In the genomic region with DNA sequence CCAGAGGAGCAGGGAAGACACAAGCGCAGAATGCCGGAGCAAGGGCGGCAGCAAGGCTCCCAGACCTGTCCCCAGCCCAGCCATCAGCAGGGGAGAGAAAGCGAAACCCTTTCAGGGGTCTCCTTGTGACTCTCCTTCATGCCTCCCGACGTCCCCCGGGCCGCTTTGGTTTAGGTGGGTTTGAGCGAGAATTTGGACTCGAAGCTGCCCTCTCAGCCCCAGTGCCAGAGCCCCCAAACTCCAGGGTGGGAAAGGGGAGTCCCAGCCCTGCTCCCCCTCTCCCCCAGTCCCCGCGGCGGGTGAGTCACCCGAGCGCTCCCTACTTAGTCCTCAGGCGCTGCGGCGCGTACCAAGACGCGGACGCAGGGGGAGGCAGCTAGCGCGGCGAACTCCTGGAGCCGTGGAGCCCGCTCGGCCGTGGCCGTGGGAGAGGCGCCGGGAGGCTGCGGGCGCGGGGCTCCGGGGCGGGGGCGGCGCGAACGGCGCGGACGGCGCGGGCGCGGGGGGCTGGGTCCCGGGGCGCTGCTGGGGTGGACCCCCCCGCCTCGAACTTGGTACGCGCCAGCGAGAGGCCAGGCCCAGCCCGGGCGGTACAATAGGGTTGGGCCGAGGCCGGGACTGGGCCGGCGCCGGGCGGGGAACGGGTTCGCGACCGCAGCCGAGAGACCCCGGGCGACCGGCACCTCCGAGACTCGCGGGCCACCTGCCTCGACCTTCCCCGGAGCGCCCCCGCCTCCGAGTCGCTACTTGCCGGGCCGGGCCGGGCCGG, we compare ENCODE assay signal across 1 cellular context.
TF ChIP-seq lines count a peak whose summit lies in the region.

A gene (plus strand): TSS at position 601 of the 769 bp plus-strand sequence. CDS start 258 bp downstream, outside the sequence.

TF ChIP-seq in HepG2, 621 proteins besides CTCF, POLR2A, EP300 and RAD21 (continued from another document and continues in another):
- TF ChIP-seq, protein P1, sequence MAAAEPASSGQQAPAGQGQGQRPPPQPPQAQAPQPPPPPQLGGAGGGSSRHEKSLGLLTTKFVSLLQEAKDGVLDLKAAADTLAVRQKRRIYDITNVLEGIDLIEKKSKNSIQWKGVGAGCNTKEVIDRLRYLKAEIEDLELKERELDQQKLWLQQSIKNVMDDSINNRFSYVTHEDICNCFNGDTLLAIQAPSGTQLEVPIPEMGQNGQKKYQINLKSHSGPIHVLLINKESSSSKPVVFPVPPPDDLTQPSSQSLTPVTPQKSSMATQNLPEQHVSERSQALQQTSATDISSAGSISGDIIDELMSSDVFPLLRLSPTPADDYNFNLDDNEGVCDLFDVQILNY (CRISPR knock-in tag; conservative IDR thresholded peaks at IDR 0.05) = no peak
- TF ChIP-seq, protein P2, sequence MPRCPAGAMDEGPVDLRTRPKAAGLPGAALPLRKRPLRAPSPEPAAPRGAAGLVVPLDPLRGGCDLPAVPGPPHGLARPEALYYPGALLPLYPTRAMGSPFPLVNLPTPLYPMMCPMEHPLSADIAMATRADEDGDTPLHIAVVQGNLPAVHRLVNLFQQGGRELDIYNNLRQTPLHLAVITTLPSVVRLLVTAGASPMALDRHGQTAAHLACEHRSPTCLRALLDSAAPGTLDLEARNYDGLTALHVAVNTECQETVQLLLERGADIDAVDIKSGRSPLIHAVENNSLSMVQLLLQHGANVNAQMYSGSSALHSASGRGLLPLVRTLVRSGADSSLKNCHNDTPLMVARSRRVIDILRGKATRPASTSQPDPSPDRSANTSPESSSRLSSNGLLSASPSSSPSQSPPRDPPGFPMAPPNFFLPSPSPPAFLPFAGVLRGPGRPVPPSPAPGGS (CRISPR knock-in tag; IDR thresholded peaks at IDR 0.05) = no peak
- TF ChIP-seq, protein P3, sequence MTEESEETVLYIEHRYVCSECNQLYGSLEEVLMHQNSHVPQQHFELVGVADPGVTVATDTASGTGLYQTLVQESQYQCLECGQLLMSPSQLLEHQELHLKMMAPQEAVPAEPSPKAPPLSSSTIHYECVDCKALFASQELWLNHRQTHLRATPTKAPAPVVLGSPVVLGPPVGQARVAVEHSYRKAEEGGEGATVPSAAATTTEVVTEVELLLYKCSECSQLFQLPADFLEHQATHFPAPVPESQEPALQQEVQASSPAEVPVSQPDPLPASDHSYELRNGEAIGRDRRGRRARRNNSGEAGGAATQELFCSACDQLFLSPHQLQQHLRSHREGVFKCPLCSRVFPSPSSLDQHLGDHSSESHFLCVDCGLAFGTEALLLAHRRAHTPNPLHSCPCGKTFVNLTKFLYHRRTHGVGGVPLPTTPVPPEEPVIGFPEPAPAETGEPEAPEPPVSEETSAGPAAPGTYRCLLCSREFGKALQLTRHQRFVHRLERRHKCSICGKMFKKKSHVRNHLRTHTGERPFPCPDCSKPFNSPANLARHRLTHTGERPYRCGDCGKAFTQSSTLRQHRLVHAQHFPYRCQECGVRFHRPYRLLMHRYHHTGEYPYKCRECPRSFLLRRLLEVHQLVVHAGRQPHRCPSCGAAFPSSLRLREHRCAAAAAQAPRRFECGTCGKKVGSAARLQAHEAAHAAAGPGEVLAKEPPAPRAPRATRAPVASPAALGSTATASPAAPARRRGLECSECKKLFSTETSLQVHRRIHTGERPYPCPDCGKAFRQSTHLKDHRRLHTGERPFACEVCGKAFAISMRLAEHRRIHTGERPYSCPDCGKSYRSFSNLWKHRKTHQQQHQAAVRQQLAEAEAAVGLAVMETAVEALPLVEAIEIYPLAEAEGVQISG (CRISPR knock-in tag; IDR thresholded peaks at IDR 0.05) = peak; percentile 43
- TF ChIP-seq, protein P4, sequence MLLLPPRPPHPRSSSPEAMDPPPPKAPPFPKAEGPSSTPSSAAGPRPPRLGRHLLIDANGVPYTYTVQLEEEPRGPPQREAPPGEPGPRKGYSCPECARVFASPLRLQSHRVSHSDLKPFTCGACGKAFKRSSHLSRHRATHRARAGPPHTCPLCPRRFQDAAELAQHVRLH (CRISPR knock-in tag; IDR thresholded peaks at IDR 0.05; ENCODE audit: borderline replicate concordance, low read depth) = no peak
- 0 out of 2 replicates have a peak, but pooled peaks have one; percentile 19 for TF ChIP-seq ZNF598 (CRISPR knock-in tag; IDR thresholded peaks at IDR 0.05; ENCODE audit: borderline replicate concordance)
- TF ChIP-seq BORCS8-MEF2B (CRISPR knock-in tag; IDR thresholded peaks at IDR 0.05) = 0 out of 2 replicates have a peak, but pooled peaks have one; percentile 34
- 0 out of 2 replicates have a peak, but pooled peaks have one; percentile 42 for TF ChIP-seq SAP130 (CRISPR knock-in tag; IDR thresholded peaks at IDR 0.05; ENCODE audit: low read depth)
- peak; percentile 88 for TF ChIP-seq POLR2G (IDR thresholded peaks at IDR 0.05; ENCODE audit: low read depth, low read length)
- TF ChIP-seq ZNF510 (CRISPR knock-in tag; IDR thresholded peaks at IDR 0.05; ENCODE audit: low read depth) = 0 out of 2 replicates have a peak, but pooled peaks have one; percentile 16
- TF ChIP-seq MEF2D (CRISPR knock-in tag; IDR thresholded peaks at IDR 0.05) = 0 out of 2 replicates have a peak, but pooled peaks have one; percentile 49
- TF ChIP-seq SRY (CRISPR knock-in tag; IDR thresholded peaks at IDR 0.05) = no peak
- TF ChIP-seq ZMYM4 (CRISPR knock-in tag; IDR thresholded peaks at IDR 0.05) = peak; percentile 15; the same call in 1 of the 2 replicates
- no peak for TF ChIP-seq ZEB1 (IDR thresholded peaks at IDR 0.05; ENCODE audit: insufficient replicate concordance, low read depth)
- no peak for TF ChIP-seq PHB2 (IDR thresholded peaks at IDR 0.05; ENCODE audit: partially characterized antibody)
- 0 out of 2 replicates have a peak, but pooled peaks have one; percentile 12 for TF ChIP-seq ZNF121 (CRISPR knock-in tag; IDR thresholded peaks at IDR 0.05)
- TF ChIP-seq FOSL1 (CRISPR knock-in tag; IDR thresholded peaks at IDR 0.05; ENCODE audit: borderline replicate concordance) = peak; percentile 77
- 0 out of 2 replicates have a peak, but pooled peaks have one; percentile 11 for TF ChIP-seq IRF2 (CRISPR knock-in tag; IDR thresholded peaks at IDR 0.05)
- no peak; the same call in 1 of the 2 replicates for TF ChIP-seq THAP11 (CRISPR knock-in tag; IDR thresholded peaks at IDR 0.05)
- peak; percentile 71 for TF ChIP-seq RBFOX2 (IDR thresholded peaks at IDR 0.05; ENCODE audit: low read depth, low read length)
- TF ChIP-seq, protein P5, sequence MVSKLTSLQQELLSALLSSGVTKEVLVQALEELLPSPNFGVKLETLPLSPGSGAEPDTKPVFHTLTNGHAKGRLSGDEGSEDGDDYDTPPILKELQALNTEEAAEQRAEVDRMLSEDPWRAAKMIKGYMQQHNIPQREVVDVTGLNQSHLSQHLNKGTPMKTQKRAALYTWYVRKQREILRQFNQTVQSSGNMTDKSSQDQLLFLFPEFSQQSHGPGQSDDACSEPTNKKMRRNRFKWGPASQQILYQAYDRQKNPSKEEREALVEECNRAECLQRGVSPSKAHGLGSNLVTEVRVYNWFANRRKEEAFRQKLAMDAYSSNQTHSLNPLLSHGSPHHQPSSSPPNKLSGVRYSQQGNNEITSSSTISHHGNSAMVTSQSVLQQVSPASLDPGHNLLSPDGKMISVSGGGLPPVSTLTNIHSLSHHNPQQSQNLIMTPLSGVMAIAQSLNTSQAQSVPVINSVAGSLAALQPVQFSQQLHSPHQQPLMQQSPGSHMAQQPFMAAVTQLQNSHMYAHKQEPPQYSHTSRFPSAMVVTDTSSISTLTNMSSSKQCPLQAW (CRISPR knock-in tag; IDR thresholded peaks at IDR 0.05) = 0 out of 2 replicates have a peak, but pooled peaks have one; percentile 20
- TF ChIP-seq KLF16 (CRISPR knock-in tag; IDR thresholded peaks at IDR 0.05) = 0 out of 4 replicates have a peak, but pooled peaks of 1 of the 2 experiments have one; percentile 35
- 0 out of 2 replicates have a peak, but pooled peaks have one; percentile 44 for TF ChIP-seq DR1 (CRISPR knock-in tag; IDR thresholded peaks at IDR 0.05)
- TF ChIP-seq ARNT2 (CRISPR knock-in tag; IDR thresholded peaks at IDR 0.05; ENCODE audit: low read depth) = 0 out of 2 replicates have a peak, but pooled peaks have one; percentile 21
- no peak; the same call in 1 of the 2 replicates for TF ChIP-seq ISL2 (CRISPR knock-in tag; IDR thresholded peaks at IDR 0.05)
- peak; percentile 90 for TF ChIP-seq ZNF263 (CRISPR knock-in tag; IDR thresholded peaks at IDR 0.05)
- TF ChIP-seq PCBP1 (IDR thresholded peaks at IDR 0.05; ENCODE audit: borderline replicate concordance, low read depth, low read length) = peak; percentile 44; the same call in 1 of the 2 replicates
- peak; percentile 43; the same call in 1 of the 2 replicates for TF ChIP-seq TBX2 (CRISPR knock-in tag; IDR thresholded peaks at IDR 0.05; ENCODE audit: borderline replicate concordance)
- TF ChIP-seq, protein P6, sequence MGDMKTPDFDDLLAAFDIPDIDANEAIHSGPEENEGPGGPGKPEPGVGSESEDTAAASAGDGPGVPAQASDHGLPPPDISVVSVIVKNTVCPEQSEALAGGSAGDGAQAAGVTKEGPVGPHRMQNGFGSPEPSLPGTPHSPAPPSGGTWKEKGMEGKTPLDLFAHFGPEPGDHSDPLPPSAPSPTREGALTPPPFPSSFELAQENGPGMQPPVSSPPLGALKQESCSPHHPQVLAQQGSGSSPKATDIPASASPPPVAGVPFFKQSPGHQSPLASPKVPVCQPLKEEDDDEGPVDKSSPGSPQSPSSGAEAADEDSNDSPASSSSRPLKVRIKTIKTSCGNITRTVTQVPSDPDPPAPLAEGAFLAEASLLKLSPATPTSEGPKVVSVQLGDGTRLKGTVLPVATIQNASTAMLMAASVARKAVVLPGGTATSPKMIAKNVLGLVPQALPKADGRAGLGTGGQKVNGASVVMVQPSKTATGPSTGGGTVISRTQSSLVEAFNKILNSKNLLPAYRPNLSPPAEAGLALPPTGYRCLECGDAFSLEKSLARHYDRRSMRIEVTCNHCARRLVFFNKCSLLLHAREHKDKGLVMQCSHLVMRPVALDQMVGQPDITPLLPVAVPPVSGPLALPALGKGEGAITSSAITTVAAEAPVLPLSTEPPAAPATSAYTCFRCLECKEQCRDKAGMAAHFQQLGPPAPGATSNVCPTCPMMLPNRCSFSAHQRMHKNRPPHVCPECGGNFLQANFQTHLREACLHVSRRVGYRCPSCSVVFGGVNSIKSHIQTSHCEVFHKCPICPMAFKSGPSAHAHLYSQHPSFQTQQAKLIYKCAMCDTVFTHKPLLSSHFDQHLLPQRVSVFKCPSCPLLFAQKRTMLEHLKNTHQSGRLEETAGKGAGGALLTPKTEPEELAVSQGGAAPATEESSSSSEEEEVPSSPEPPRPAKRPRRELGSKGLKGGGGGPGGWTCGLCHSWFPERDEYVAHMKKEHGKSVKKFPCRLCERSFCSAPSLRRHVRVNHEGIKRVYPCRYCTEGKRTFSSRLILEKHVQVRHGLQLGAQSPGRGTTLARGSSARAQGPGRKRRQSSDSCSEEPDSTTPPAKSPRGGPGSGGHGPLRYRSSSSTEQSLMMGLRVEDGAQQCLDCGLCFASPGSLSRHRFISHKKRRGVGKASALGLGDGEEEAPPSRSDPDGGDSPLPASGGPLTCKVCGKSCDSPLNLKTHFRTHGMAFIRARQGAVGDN (CRISPR knock-in tag; IDR thresholded peaks at IDR 0.05) = peak; percentile 47
- peak; percentile 36; the same call in 1 of the 2 replicates for TF ChIP-seq GATAD2A (CRISPR knock-in tag; IDR thresholded peaks at IDR 0.05)
- peak; percentile 75 for TF ChIP-seq POLR2AphosphoS5 (IDR thresholded peaks at IDR 0.05; ENCODE audit: low read depth, low read length)
- peak; percentile 80 for TF ChIP-seq ZFY (CRISPR knock-in tag; IDR thresholded peaks at IDR 0.05)
- 0 out of 2 replicates have a peak, but pooled peaks have one; percentile 16 for TF ChIP-seq DMAP1 (CRISPR knock-in tag; IDR thresholded peaks at IDR 0.05)
- TF ChIP-seq ASH2L (IDR thresholded peaks at IDR 0.05; ENCODE audit: insufficient read length, low read depth, low read length) = peak; percentile 35
- peak; percentile 23; the same call in 1 of the 2 replicates for TF ChIP-seq PHF20 (CRISPR knock-in tag; IDR thresholded peaks at IDR 0.05)
- TF ChIP-seq, protein P7, sequence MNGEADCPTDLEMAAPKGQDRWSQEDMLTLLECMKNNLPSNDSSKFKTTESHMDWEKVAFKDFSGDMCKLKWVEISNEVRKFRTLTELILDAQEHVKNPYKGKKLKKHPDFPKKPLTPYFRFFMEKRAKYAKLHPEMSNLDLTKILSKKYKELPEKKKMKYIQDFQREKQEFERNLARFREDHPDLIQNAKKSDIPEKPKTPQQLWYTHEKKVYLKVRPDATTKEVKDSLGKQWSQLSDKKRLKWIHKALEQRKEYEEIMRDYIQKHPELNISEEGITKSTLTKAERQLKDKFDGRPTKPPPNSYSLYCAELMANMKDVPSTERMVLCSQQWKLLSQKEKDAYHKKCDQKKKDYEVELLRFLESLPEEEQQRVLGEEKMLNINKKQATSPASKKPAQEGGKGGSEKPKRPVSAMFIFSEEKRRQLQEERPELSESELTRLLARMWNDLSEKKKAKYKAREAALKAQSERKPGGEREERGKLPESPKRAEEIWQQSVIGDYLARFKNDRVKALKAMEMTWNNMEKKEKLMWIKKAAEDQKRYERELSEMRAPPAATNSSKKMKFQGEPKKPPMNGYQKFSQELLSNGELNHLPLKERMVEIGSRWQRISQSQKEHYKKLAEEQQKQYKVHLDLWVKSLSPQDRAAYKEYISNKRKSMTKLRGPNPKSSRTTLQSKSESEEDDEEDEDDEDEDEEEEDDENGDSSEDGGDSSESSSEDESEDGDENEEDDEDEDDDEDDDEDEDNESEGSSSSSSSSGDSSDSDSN (CRISPR knock-in tag; IDR thresholded peaks at IDR 0.05) = peak; percentile 32; the same call in 1 of the 2 replicates
- 0 out of 2 replicates have a peak, but pooled peaks have one; percentile 17 for TF ChIP-seq RARA (CRISPR knock-in tag; IDR thresholded peaks at IDR 0.05)
- TF ChIP-seq, protein P8, sequence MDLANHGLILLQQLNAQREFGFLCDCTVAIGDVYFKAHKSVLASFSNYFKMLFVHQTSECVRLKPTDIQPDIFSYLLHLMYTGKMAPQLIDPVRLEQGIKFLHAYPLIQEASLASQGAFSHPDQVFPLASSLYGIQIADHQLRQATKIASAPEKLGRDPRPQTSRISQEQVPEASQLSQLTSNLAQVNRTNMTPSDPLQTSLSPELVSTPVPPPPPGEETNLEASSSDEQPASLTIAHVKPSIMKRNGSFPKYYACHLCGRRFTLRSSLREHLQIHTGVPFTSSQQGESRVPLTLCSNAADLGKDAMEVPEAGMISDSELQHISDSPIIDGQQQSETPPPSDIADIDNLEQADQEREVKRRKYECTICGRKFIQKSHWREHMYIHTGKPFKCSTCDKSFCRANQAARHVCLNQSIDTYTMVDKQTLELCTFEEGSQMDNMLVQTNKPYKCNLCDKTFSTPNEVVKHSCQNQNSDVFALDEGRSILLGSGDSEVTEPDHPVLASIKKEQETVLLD (CRISPR knock-in tag; IDR thresholded peaks at IDR 0.05; ENCODE audit: low read depth) = 0 out of 2 replicates have a peak, but pooled peaks have one; percentile 33
- TF ChIP-seq, protein P9, sequence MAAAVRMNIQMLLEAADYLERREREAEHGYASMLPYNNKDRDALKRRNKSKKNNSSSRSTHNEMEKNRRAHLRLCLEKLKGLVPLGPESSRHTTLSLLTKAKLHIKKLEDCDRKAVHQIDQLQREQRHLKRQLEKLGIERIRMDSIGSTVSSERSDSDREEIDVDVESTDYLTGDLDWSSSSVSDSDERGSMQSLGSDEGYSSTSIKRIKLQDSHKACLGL (CRISPR knock-in tag; IDR thresholded peaks at IDR 0.05) = peak; percentile 1; the same call in 1 of the 2 replicates
- TF ChIP-seq SMARCE1 (IDR thresholded peaks at IDR 0.05; ENCODE audit: borderline replicate concordance) = no peak
- TF ChIP-seq HNRNPK (IDR thresholded peaks at IDR 0.05; ENCODE audit: low read depth, low read length, poor library complexity, severe bottlenecking) = peak; percentile 4
